In the genomic region with DNA sequence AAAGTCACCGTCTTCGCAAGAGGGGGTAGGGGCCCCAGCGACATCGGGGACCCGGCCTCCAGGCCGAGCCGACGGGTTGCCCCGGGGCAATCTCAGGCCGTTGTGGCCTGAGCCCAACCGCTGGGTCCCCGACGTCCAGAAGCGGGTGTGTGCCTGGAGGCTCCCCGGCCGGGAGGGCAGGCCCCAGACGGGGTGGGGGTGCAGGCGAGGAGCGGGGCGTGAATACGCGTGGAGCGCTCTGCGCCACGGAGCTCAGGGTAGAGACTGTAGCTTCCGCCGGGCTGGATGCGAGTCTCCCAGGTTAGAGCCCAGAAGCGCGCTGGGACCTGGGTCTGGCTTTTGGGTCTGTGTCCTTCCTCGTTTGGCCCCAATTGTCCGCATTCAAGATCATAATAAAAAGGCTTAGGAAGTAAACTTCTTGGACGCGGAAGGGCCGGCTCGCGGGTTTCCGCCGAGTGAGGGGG, we compare ENCODE assay signal across 9 cellular contexts. TPM values are rescaled to one million over a fixed set of nuclear protein-coding genes. Genes with fewer than 3 reads are reported as not detected.
DNase-seq lines count a peak whose midpoint lies in the region; ATAC-seq lines count a peak whose summit lies in the region.
"Had no signal": no experiment of that assay in that cellular context is flagged by ENCODE, and none has a peak within 500 bp of the region (broad histone marks: within the 10 kb centered on the region; RNA-seq: fewer than 3 reads in every experiment).

No MANE protein-coding gene starts in this region.

- H3K4me1 Mint-ChIP-seq in IgD-negative memory B cell: peaks cover 18 to 36% (median 26%) of the 10 kb centered on the region in 3 donors
- peaks cover 44% of the 10 kb centered on the region for H3K4me1 Mint-ChIP-seq in activated naive CD8-positive, alpha-beta T cell treated with anti-CD3 and anti-CD28 coated beads, Interleukin-2, amount 50 U/mL, for 24 hours

- H3K79me2 ChIP-seq in mesendoderm (ENCODE audit: control insufficient read depth, insufficient read depth, low read length): no peaks in the 10 kb centered on the region

- peak overlapping the region; percentile 67 for H3K56ac ChIP-seq in mesendoderm (ENCODE audit: low read length)

- H2BK15ac ChIP-seq in mesendoderm (replicated peaks; ENCODE audit: low read depth): no peak overlapping the region

- no peak overlapping the region for H3K4me3 ChIP-seq in mesendoderm (ENCODE audit: low read length)
- peak overlapping the region in 4 of 5 donors; percentile 7 to 72 (median 70) for H3K4me3 ChIP-seq in subcutaneous abdominal adipose tissue (ENCODE audit: low read depth in 1 of 5, low read length in 5 of 5)

- no peak overlapping the region for H3K18ac ChIP-seq in mesendoderm (ENCODE audit: low read length)

- ATAC-seq in activated naive CD8-positive, alpha-beta T cell treated with anti-CD3 and anti-CD28 coated beads, Interleukin-2, amount 50 U/mL, for 24 hours: no peak

- H3K79me1 ChIP-seq in mesendoderm (ENCODE audit: low read length): no peaks in the 10 kb centered on the region

- H3K9ac ChIP-seq in mesendoderm (ENCODE audit: low read length) (peak overlapping the region; percentile 29), subcutaneous abdominal adipose tissue (ENCODE audit: low read length in 5 of 5) (no peak overlapping the region)

- peaks cover 0 to 2% (median 0%) of the 10 kb centered on the region in 3 donors for H3K9me3 Mint-ChIP-seq in IgD-negative memory B cell
- H3K9me3 Mint-ChIP-seq in activated naive CD8-positive, alpha-beta T cell treated with anti-CD3 and anti-CD28 coated beads, Interleukin-2, amount 50 U/mL, for 24 hours: no peaks in the 10 kb centered on the region

- H3K27me3 Mint-ChIP-seq in IgD-negative memory B cell: peaks cover 73% of the 10 kb centered on the region
- H3K27me3 Mint-ChIP-seq in activated naive CD8-positive, alpha-beta T cell treated with anti-CD3 and anti-CD28 coated beads, Interleukin-2, amount 50 U/mL, for 24 hours: peaks cover 78% of the 10 kb centered on the region

- no peak overlapping the region for H3K23ac ChIP-seq in mesendoderm (ENCODE audit: low read length)

- DNase-seq in activated naive CD8-positive, alpha-beta T cell treated with anti-CD3 and anti-CD28 coated beads, Interleukin-2, amount 50 U/mL, for 24 hours: no peak
- DNase-seq in mesendoderm (no peak), putamen (ENCODE audit: low spot score) (no peak), NCI-H345 (lab: John Stamatoyannopoulos, UW) (no peak)
- DNase-seq in stimulated activated CD4-positive, alpha-beta T cell treated with anti-CD3 and anti-CD28 coated beads, Interleukin-2, amount 100 ng/mL, for 48 hours: no peak
- DNase-seq: GF-D8, NCI-H446 had no signal

- H4K8ac ChIP-seq in mesendoderm (ENCODE audit: low read depth, low read length): no peak overlapping the region

- H3K36me3 Mint-ChIP-seq in IgD-negative memory B cell: peaks cover 1% of the 10 kb centered on the region
- peaks cover 3% of the 10 kb centered on the region for H3K36me3 Mint-ChIP-seq in activated naive CD8-positive, alpha-beta T cell treated with anti-CD3 and anti-CD28 coated beads, Interleukin-2, amount 50 U/mL, for 24 hours (ENCODE audit: low read depth)

- no peak overlapping the region for H2BK120ac ChIP-seq in mesendoderm (ENCODE audit: low read depth, low read length)

- H3K27me3 ChIP-seq in mesendoderm (ENCODE audit: insufficient read depth, low read length, poor library complexity) (peaks cover 52% of the 10 kb centered on the region), subcutaneous abdominal adipose tissue (ENCODE audit: control insufficient read depth in 5 of 5, insufficient read depth in 4 of 5, low read length in 5 of 5) (peaks cover 75 to 85% (median 82%) of the 10 kb centered on the region in 5 donors)

- H2BK5ac ChIP-seq in mesendoderm (ENCODE audit: low read length): no peak overlapping the region

- H3K4me2 ChIP-seq in mesendoderm (ENCODE audit: low read length): peak overlapping the region; percentile 31

- no peak overlapping the region for H4K5ac ChIP-seq in mesendoderm (ENCODE audit: low read length)

- peak overlapping the region; percentile 43 to 93 (median 51) for H3K4me3 Mint-ChIP-seq in IgD-negative memory B cell
- peak overlapping the region; percentile 6 for H3K4me3 Mint-ChIP-seq in activated naive CD8-positive, alpha-beta T cell treated with anti-CD3 and anti-CD28 coated beads, Interleukin-2, amount 50 U/mL, for 24 hours

- H3K27ac ChIP-seq in mesendoderm (ENCODE audit: low read depth, low read length) (no peak overlapping the region), subcutaneous abdominal adipose tissue (ENCODE audit: low read depth, low read length) (no peak overlapping the region)

- H3K4ac ChIP-seq in mesendoderm (ENCODE audit: low read depth, low read length): no peak overlapping the region

- H3K4me1 ChIP-seq in mesendoderm (ENCODE audit: control insufficient read depth, low read depth, low read length): peaks cover 16% of the 10 kb centered on the region
- peaks cover 0 to 61% (median 52%) of the 10 kb centered on the region in 5 donors for H3K4me1 ChIP-seq in subcutaneous abdominal adipose tissue (ENCODE audit: control insufficient read depth in 5 of 5, insufficient read depth in 5 of 5, low read length in 5 of 5)

- WGBS in mesendoderm (ENCODE audit: extremely low coverage, insufficient coverage, low lambda C conversion rate): no CpG with 5 or more reads among the region's 39 CpGs

- H2AK5ac ChIP-seq in mesendoderm (ENCODE audit: low read length): no peak overlapping the region

- H3K27ac Mint-ChIP-seq in IgD-negative memory B cell: peak overlapping the region in 1 of 3 donors; percentile 62
- H3K27ac Mint-ChIP-seq in activated naive CD8-positive, alpha-beta T cell treated with anti-CD3 and anti-CD28 coated beads, Interleukin-2, amount 50 U/mL, for 24 hours: no peak overlapping the region

- H3K9me3 ChIP-seq in subcutaneous abdominal adipose tissue (ENCODE audit: control insufficient read depth in 5 of 5, low read length in 5 of 5): no peaks in the 10 kb centered on the region

- H3K36me3 ChIP-seq in mesendoderm (ENCODE audit: control insufficient read depth, insufficient read depth, low read length) (no peaks in the 10 kb centered on the region), subcutaneous abdominal adipose tissue (ENCODE audit: control insufficient read depth in 5 of 5, insufficient read depth in 5 of 5, low read length in 5 of 5) (no peaks in the 10 kb centered on the region)

RNA-seq across cellular contexts. Expression of a gene that starts 3.5 kb away (rescaled TPM):
- polyA plus RNA-seq in IgD-negative memory B cell: 0.33 TPM
- 4.1 TPM for polyA plus RNA-seq in mesendoderm (2013, experiment 1 of 2)
- 3.7 TPM for polyA plus RNA-seq in mesendoderm (2013, experiment 2 of 2)
